Comparison of ENCODE assay signal across 11 cellular contexts in the genomic region with DNA sequence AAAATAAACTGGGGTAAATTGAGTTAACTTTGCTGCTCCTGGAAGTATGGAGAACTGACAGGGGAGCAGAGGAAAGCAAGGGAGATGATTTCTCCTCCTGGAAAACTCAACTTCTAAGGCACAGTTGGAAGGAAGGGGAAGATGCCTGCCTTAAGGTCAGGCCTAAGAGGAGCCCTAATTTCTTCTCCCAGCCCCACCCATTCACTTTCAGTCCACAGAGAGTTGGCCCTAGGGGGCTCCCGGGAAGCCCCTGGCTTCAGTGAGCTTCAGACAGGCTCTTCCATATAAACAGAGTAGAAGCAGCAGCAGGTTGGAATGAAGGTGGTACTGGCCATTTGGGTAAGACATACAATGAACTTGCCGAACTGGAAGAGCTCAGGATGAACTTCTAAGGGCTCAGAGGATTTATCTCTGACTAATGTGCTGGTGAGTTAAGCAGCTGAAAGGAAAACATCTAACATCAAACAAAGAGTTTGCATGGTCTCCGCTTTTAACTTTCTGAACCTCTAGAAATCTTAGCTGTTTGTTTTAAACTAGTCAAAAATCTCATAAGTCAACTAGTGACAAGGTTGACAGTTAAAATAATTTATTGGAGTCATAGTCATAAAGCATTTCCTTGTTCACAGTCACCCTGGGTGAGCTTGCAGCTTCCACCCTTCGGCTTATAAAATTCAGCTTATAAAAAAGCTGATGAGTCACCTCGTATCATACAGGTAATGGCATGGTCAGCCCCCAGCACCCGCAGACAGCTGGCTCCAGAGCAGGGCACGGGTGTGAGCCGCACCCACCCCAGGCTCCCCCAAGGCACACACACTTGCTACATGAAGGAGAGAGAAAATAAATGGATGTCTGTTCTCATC. TPM values are rescaled to one million over a fixed set of nuclear protein-coding genes. Genes with fewer than 3 reads are reported as not detected.
A peak's percentile ranks its signal among the peaks of the same experiment; 100 is the strongest.
DNase-seq lines count a peak whose midpoint lies in the region; ATAC-seq, FAIRE-seq and TF ChIP-seq lines count a peak whose summit lies in the region.
"Had no signal": no experiment of that assay in that cellular context is flagged by ENCODE, and none has a peak within 500 bp of the region (broad histone marks: within the 10 kb centered on the region; RNA-seq: fewer than 3 reads in every experiment).

No MANE protein-coding gene starts in this region.

- H2AFZ ChIP-seq in osteoblast (ENCODE audit: low read length), result peak overlapping the region; percentile 71
- H2AFZ ChIP-seq in OCI-LY7 (ENCODE audit: low read length), result no peak overlapping the region

- H3K27ac Mint-ChIP-seq in Caco-2 (ENCODE audit: unreplicated experiment), result peak overlapping the region; percentile 68

- H3K27ac ChIP-seq in osteoblast (ENCODE audit: low read depth, low read length), result peak overlapping the region; percentile 84
- no peak overlapping the region for H3K27ac ChIP-seq in OCI-LY7 (ENCODE audit: low read depth, low read length, poor library complexity, severe bottlenecking)
- H3K27ac ChIP-seq: psoas muscle had no signal

- intact Hi-C loops in Caco-2 (cut with micrococcal nuclease; ENCODE audit: unreplicated experiment) (no loop called here), OCI-LY7 (cut with micrococcal nuclease; ENCODE audit: unreplicated experiment) (no loop called here)

- H3K4me2 ChIP-seq in osteoblast (ENCODE audit: insufficient read depth, low read length), result peak overlapping the region; percentile 75
- H3K4me2 ChIP-seq in OCI-LY7 (ENCODE audit: low read length), result no peak overlapping the region

- TF ChIP-seq CTCF in Caco-2 (IDR thresholded peaks at IDR 0.05; ENCODE audit: insufficient read depth in 1 of 2, low read depth in 1 of 2, low read length in 1 of 2, severe bottlenecking in 1 of 2, unreplicated experiment in 1 of 2) (no peak), bronchial epithelial cell (IDR thresholded peaks at IDR 0.05; ENCODE audit: insufficient read depth, low read length, severe bottlenecking) (no peak), osteoblast (IDR thresholded peaks at IDR 0.05; ENCODE audit: extremely low read depth, low read depth, low read length) (no peak), OCI-LY7 (conservative IDR thresholded peaks at IDR 0.05; ENCODE audit: low read length) (no peak)

- no peaks in the 10 kb centered on the region for H3K27me3 Mint-ChIP-seq in Caco-2 (ENCODE audit: insufficient read depth, unreplicated experiment)

- DNase-seq in Caco-2 (peak; percentile 34 to 50), HT1080 (ENCODE audit: low read depth) (peak; percentile 98), bronchial epithelial cell (ENCODE audit: low read depth) (peak; percentile 95), osteoblast (ENCODE audit: insufficient read length, low spot score, missing footprints) (peak; percentile 89), OCI-LY7 (ENCODE audit: low spot score) (no peak)
- no peak for DNase-seq in stimulated activated CD8-positive, alpha-beta memory T cell treated with anti-CD3 and anti-CD28 coated beads, Interleukin-4, amount 100 ng/mL, for 48 hours
- DNase-seq: psoas muscle had no signal

- no peak overlapping the region for H3K4me3 Mint-ChIP-seq in Caco-2 (ENCODE audit: unreplicated experiment)

- peaks cover 12% of the 10 kb centered on the region for H3K9me3 Mint-ChIP-seq in Caco-2 (ENCODE audit: unreplicated experiment)

- H3K27me3 ChIP-seq in Caco-2 (replicated peaks; ENCODE audit: control insufficient read depth, insufficient read depth, low read length), result no peaks in the 10 kb centered on the region
- H3K27me3 ChIP-seq in bronchial epithelial cell (ENCODE audit: control insufficient read depth, insufficient read depth, low read length), result no peaks in the 10 kb centered on the region
- no peaks in the 10 kb centered on the region for H3K27me3 ChIP-seq in osteoblast (ENCODE audit: insufficient read depth, low read length)

- peaks cover 52% of the 10 kb centered on the region for H3K4me1 Mint-ChIP-seq in Caco-2 (ENCODE audit: low read depth, unreplicated experiment)

- CTCF ChIA-PET in Caco-2 (lab: Charles Lee) (interaction anchor here (2.5 kb wide), 1 partner anchor 10 kb away, joined by 14 read pairs; the partner anchor contains the start of gene MALL), OCI-LY7 (lab: Charles Lee; ENCODE audit: unreplicated experiment) (no interaction called here)

- ATAC-seq in GM19452 (IDR thresholded peaks at IDR 0.05; ENCODE audit: unreplicated experiment), result no peak
- ATAC-seq in HG03571 (IDR thresholded peaks at IDR 0.05; ENCODE audit: unreplicated experiment), result no peak
- ATAC-seq: GM12878, psoas muscle had no signal

- no peaks in the 10 kb centered on the region for H3K79me2 ChIP-seq in osteoblast (ENCODE audit: insufficient read depth, low read length)
- no peaks in the 10 kb centered on the region for H3K79me2 ChIP-seq in OCI-LY7 (ENCODE audit: insufficient read depth, low read depth, low read length)

- H3K4me1 ChIP-seq in Caco-2, result peaks cover 57% of the 10 kb centered on the region
- H3K4me1 ChIP-seq in osteoblast (ENCODE audit: insufficient read depth, low read length), result peaks cover 49% of the 10 kb centered on the region
- no peaks in the 10 kb centered on the region for H3K4me1 ChIP-seq in OCI-LY7 (ENCODE audit: insufficient read depth, low read length, poor library complexity, severe bottlenecking)

- H3K9me2 ChIP-seq in OCI-LY7 (ENCODE audit: insufficient read depth, low read length), result no peaks in the 10 kb centered on the region

- no peak for FAIRE-seq in bronchial epithelial cell (lab: Jason Lieb, UNC)
- FAIRE-seq: GM12878 had no signal

- no peaks in the 10 kb centered on the region for H3K9me3 ChIP-seq in Caco-2
- H3K9me3 ChIP-seq in osteoblast (ENCODE audit: low read depth, low read length), result no peaks in the 10 kb centered on the region
- H3K9me3 ChIP-seq in OCI-LY7 (ENCODE audit: low read length), result no peaks in the 10 kb centered on the region
- H3K9me3 ChIP-seq: psoas muscle had no signal

- no peaks in the 10 kb centered on the region for H3K36me3 Mint-ChIP-seq in Caco-2 (ENCODE audit: insufficient read depth, unreplicated experiment)

- H4K20me1 ChIP-seq in osteoblast (ENCODE audit: insufficient read depth, low read length) (no peaks in the 10 kb centered on the region), OCI-LY7 (ENCODE audit: insufficient read depth, low read length) (no peaks in the 10 kb centered on the region)

- BruUV-seq in Caco-2 (replicated peaks; lab: Mats Ljungman, UMichigan) (no TSS peak), OCI-LY7 (replicated peaks; lab: Mats Ljungman, UMichigan) (no TSS peak)

- H3K36me3 ChIP-seq in Caco-2 (ENCODE audit: control insufficient read depth, insufficient read depth, low read length), result no peaks in the 10 kb centered on the region
- H3K36me3 ChIP-seq in bronchial epithelial cell (ENCODE audit: control insufficient read depth, insufficient read depth, low read length), result no peaks in the 10 kb centered on the region
- no peaks in the 10 kb centered on the region for H3K36me3 ChIP-seq in osteoblast (ENCODE audit: insufficient read depth, low read length)
- H3K36me3 ChIP-seq in OCI-LY7 (ENCODE audit: insufficient read depth, low read length), result no peaks in the 10 kb centered on the region
- H3K36me3 ChIP-seq: tibial nerve had no signal

- POLR2A ChIA-PET in Caco-2 (lab: Charles Lee) (no interaction called here), OCI-LY7 (lab: Charles Lee) (no interaction called here)

- no peak overlapping the region for H3K4me3 ChIP-seq in Caco-2 (ENCODE audit: low read depth, low read length)
- no peak overlapping the region for H3K4me3 ChIP-seq in bronchial epithelial cell (ENCODE audit: low read depth, low read length)
- H3K4me3 ChIP-seq in osteoblast (ENCODE audit: insufficient read depth, low read length), result peak overlapping the region; percentile 43
- no peak overlapping the region for H3K4me3 ChIP-seq in OCI-LY7 (ENCODE audit: low read depth, low read length, poor library complexity, severe bottlenecking)
- H3K4me3 ChIP-seq: GM12878, psoas muscle, tibial nerve had no signal

RNA-seq across cellular contexts. Expression of gene MALL, which starts 9.8 kb away (rescaled TPM):
- total RNA-seq in Caco-2 (2022) (22.9 and 26.1 TPM in 2 replicates), bronchial epithelial cell (33.7 and 87.8 TPM in 2 replicates), osteoblast (4.4 and 5.1 TPM in 2 replicates), OCI-LY7 (2022) (not detected in 2 replicates)
- total RNA-seq in HT1080 (2014; rRNA removed; shearing (Covaris generic)), result 0.07 and 0.77 TPM in 2 replicates
- polyA plus RNA-seq in HT1080 (2015; cell fraction: cytosol; rRNA removed), result 0.15 and 0.32 TPM in 2 replicates
- 0.08 and 0.25 TPM in 2 replicates for polyA plus RNA-seq in HT1080 (2015; cell fraction: nucleus; rRNA removed)
- not detected in 2 replicates for total RNA-seq in OCI-LY7 (2014; rRNA removed; shearing (Covaris generic))
- polyA plus RNA-seq: GM12878 had no signal

Comparison
In these comparisons a context has a peak if more than half of its experiments do, and no peak if none do; other contexts are left out.
1. DNase-seq: peak in Caco-2 (2 of 2), HT1080 (single experiment), bronchial epithelial cell (single experiment) and osteoblast (single experiment); none in stimulated activated CD8-positive, alpha-beta memory T cell treated with anti-CD3 and anti-CD28 coated beads, Interleukin-4, amount 100 ng/mL, for 48 hours (single experiment) and OCI-LY7 (single experiment).